In genomic region chr13:25318931-25319330, GRCh38 we compare ENCODE assay signal across 9 cellular contexts. TPM values are rescaled to one million over a fixed set of nuclear protein-coding genes. Genes with fewer than 3 reads are reported as not detected.
A peak's percentile ranks its signal among the peaks of the same experiment; 100 is the strongest.
DNase-seq lines count a peak whose midpoint lies in the region; TF ChIP-seq lines count a peak whose summit lies in the region.
"Not testable (repeated sequence)": the region's sequence is repeated elsewhere in the genome, so short reads cannot be mapped to it uniquely, and the experiment has no call there.
"Had no signal": no experiment of that assay in that cellular context is flagged by ENCODE, and none has a peak within 500 bp of the region (broad histone marks: within the 10 kb centered on the region; RNA-seq: fewer than 3 reads in every experiment).

No MANE protein-coding gene starts in this region.

- H3K4me2 ChIP-seq in osteoblast (ENCODE audit: insufficient read depth, low read length): not testable (repeated sequence)

- not testable (repeated sequence) for DNase-seq in A673 (ENCODE audit: low spot score); SK-N-MC (ENCODE audit: low read depth, low spot score); endodermal cell; osteoblast (ENCODE audit: insufficient read length, low spot score, missing footprints)
- DNase-seq in ELR (ENCODE audit: low read depth) (peak; percentile 86), MV-4-11 (lab: John Stamatoyannopoulos, UW) (peak; percentile 13), astrocyte of the hippocampus (ENCODE audit: low read depth, low spot score) (peak; percentile 18), fibroblast of villous mesenchyme (ENCODE audit: low read depth) (peak; percentile 86)

- POLR2A ChIA-PET in A673 (lab: Charles Lee; ENCODE audit: low non-redundant PET): not testable (repeated sequence)

- not testable (repeated sequence) for H3K4me3 Mint-ChIP-seq in endodermal cell

- H3K36me3 Mint-ChIP-seq in endodermal cell (ENCODE audit: low read depth): peaks cover 40% of the 10 kb centered on the region

- H3K4me1 ChIP-seq in A673 (ENCODE audit: insufficient read depth, low read length, poor library complexity, severe bottlenecking); endodermal cell (ENCODE audit: control insufficient read depth, insufficient read depth, low read length); osteoblast (ENCODE audit: insufficient read depth, low read length): not testable (repeated sequence)

- H3K4me1 Mint-ChIP-seq in endodermal cell: not testable (repeated sequence)

- 97% methylated on average over 3 of the region's 3 CpGs; no CpG with 5 or more reads in 1 of the 2 experiments for WGBS in endodermal cell (ENCODE audit: insufficient coverage in 1 of 2, insufficient read length in 1 of 2), 2 experiments

- peak overlapping the region; percentile 31 for H3K27ac ChIP-seq in A673 (ENCODE audit: low read depth, low read length, poor library complexity, severe bottlenecking)
- peak overlapping the region; percentile 77 for H3K27ac ChIP-seq in SK-N-MC
- H3K27ac ChIP-seq in endodermal cell (ENCODE audit: low read depth, low read length): not testable (repeated sequence)
- peak overlapping the region; percentile 68 for H3K27ac ChIP-seq in osteoblast (ENCODE audit: low read depth, low read length)

- H3K36me3 ChIP-seq in A673 (ENCODE audit: insufficient read depth, low read length, poor library complexity, severe bottlenecking) (peaks cover 89% of the 10 kb centered on the region), SK-N-MC (ENCODE audit: insufficient read depth, low read length) (peaks cover 93% of the 10 kb centered on the region), endodermal cell (ENCODE audit: control insufficient read depth, insufficient read depth, low read length) (peaks cover 81% of the 10 kb centered on the region), osteoblast (ENCODE audit: insufficient read depth, low read length) (peaks cover 55% of the 10 kb centered on the region)

- intact Hi-C loops in A673 (cut with micrococcal nuclease; ENCODE audit: unreplicated experiment): not testable (repeated sequence)

- not testable (repeated sequence) for TF ChIP-seq CTCF in A673 (conservative IDR thresholded peaks at IDR 0.05; ENCODE audit: low read depth, low read length); endodermal cell (conservative IDR thresholded peaks at IDR 0.05); fibroblast of villous mesenchyme (IDR thresholded peaks at IDR 0.05; ENCODE audit: insufficient read depth, low read depth, low read length); osteoblast (IDR thresholded peaks at IDR 0.05; ENCODE audit: extremely low read depth, low read depth, low read length)

- not testable (repeated sequence) for BruUV-seq in A673 (replicated peaks; lab: Mats Ljungman, UMichigan)

- H3K27me3 Mint-ChIP-seq in endodermal cell (ENCODE audit: insufficient read depth): not testable (repeated sequence)

- H3K9me3 ChIP-seq in A673 (ENCODE audit: low read depth, low read length, poor library complexity, severe bottlenecking); SK-N-MC (ENCODE audit: low read depth, low read length); endodermal cell (ENCODE audit: control insufficient read depth, low read length); osteoblast (ENCODE audit: low read depth, low read length): not testable (repeated sequence)

- peak overlapping the region; percentile 30 for H3K27ac Mint-ChIP-seq in endodermal cell

- not testable (repeated sequence) for H3K27me3 ChIP-seq in A673 (replicated peaks; ENCODE audit: insufficient read depth, low read depth, low read length, poor library complexity); endodermal cell (ENCODE audit: control insufficient read depth, insufficient read depth, low read length, poor library complexity, severe bottlenecking); osteoblast (ENCODE audit: insufficient read depth, low read length)

- not testable (repeated sequence) for H3K9me3 Mint-ChIP-seq in endodermal cell

- H2AFZ ChIP-seq in osteoblast (ENCODE audit: low read length): not testable (repeated sequence)

- H3K4me3 ChIP-seq in A673 (ENCODE audit: low read depth, low read length, poor library complexity, severe bottlenecking); SK-N-MC; endodermal cell (ENCODE audit: low read length); fibroblast of villous mesenchyme (ENCODE audit: low read depth, low read length); osteoblast (ENCODE audit: insufficient read depth, low read length): not testable (repeated sequence)

- CTCF ChIA-PET in A673 (lab: Charles Lee): not testable (repeated sequence)

- H3K79me2 ChIP-seq in osteoblast (ENCODE audit: insufficient read depth, low read length): peaks cover 20% of the 10 kb centered on the region

- not testable (repeated sequence) for H4K20me1 ChIP-seq in osteoblast (ENCODE audit: insufficient read depth, low read length)

- peak overlapping the region; percentile 25 for H3K9ac ChIP-seq in SK-N-MC (ENCODE audit: insufficient read length)
- H3K9ac ChIP-seq in endodermal cell (ENCODE audit: extremely low read depth, low read length, poor library complexity, severe bottlenecking): not testable (repeated sequence)

RNA-seq across cellular contexts. Expression of gene NUP58, which starts 17.5 kb away (rescaled TPM):
- total RNA-seq in A673 (2021) (101 TPM in 2 replicates), endodermal cell (10 to 100 TPM; 49.7 to 66.4 TPM), fibroblast of villous mesenchyme (67.6 and 96.3 TPM in 2 replicates), osteoblast (41.0 and 46.3 TPM in 2 replicates)
- polyA plus RNA-seq in endodermal cell (2013, experiment 1 of 2): 53.3 TPM
- polyA plus RNA-seq in endodermal cell (2013, experiment 2 of 2): 54.6 TPM

RNA-seq across cellular contexts. Expression of gene MTMR6, which starts 31.6 kb away (rescaled TPM):
- total RNA-seq in A673 (2021): 27.3 and 28.9 TPM in 2 replicates
- 1 to 10 TPM; 6.3 to 7.7 TPM for total RNA-seq in endodermal cell
- 17.1 TPM for polyA plus RNA-seq in endodermal cell (2013, experiment 1 of 2)
- polyA plus RNA-seq in endodermal cell (2013, experiment 2 of 2): 16.6 TPM
- 28.3 and 41.9 TPM in 2 replicates for total RNA-seq in fibroblast of villous mesenchyme
- total RNA-seq in osteoblast: 25.0 and 25.3 TPM in 2 replicates

RNA-seq across cellular contexts. Expression of gene ATP8A2, which starts 52.8 kb away (rescaled TPM):
- total RNA-seq in A673 (2021) (0.92 and 1.2 TPM in 2 replicates), endodermal cell (1 to 10 TPM; 1.6 to 2.9 TPM), fibroblast of villous mesenchyme (under 0.01 and 0.32 TPM in 2 replicates), osteoblast (0.72 and 0.88 TPM in 2 replicates)
- 0.64 TPM for polyA plus RNA-seq in endodermal cell (2013, experiment 1 of 2)
- 0.83 TPM for polyA plus RNA-seq in endodermal cell (2013, experiment 2 of 2)
- polyA plus RNA-seq: HepG2 had no signal
